Comparison of ENCODE assay signal across 18 cellular contexts in genomic region chr12:44389038-44389437, GRCh38.
DNase-seq lines count a peak whose midpoint lies in the region; ATAC-seq, FAIRE-seq and TF ChIP-seq lines count a peak whose summit lies in the region.
"Had no signal": no experiment of that assay in that cellular context is flagged by ENCODE, and none has a peak within 500 bp of the region (broad histone marks: within the 10 kb centered on the region; RNA-seq: fewer than 3 reads in every experiment).

No MANE protein-coding gene starts in this region.

- 93% methylated on average over 2 of the region's 2 CpGs for WGBS in HepG2 (ENCODE audit: low lambda C conversion rate)
- 72% methylated on average over 2 of the region's 2 CpGs for whole genome bisulfite sequencing in right lobe of liver (ENCODE audit: insufficient coverage, low coverage, low lambda C conversion rate, missing lambda C conversion rate)
- 2% methylated on average over 2 of the region's 2 CpGs for WGBS in K562 (ENCODE audit: insufficient coverage, low coverage, missing lambda C conversion rate)

- H3K9me1 ChIP-seq in K562 (ENCODE audit: control insufficient read depth, insufficient read depth, low read length) = no peaks in the 10 kb centered on the region

- no peak for ATAC-seq in HepG2
- no peak for ATAC-seq in right lobe of liver
- ATAC-seq in K562 = no peak
- ATAC-seq in activated T-helper 17 cell treated with anti-CD3 and anti-CD28 coated beads, Interleukin-2, amount 50 U/mL, for 72 hours (replicated peaks) = no peak

- H3K4me3 Mint-ChIP-seq in activated T-helper 17 cell treated with anti-CD3 and anti-CD28 coated beads, Interleukin-2, amount 50 U/mL, for 72 hours = no peak overlapping the region
- H3K4me3 Mint-ChIP-seq: CD14-positive monocyte; CD4-positive, alpha-beta memory T cell; H9 had no signal

- in situ Hi-C loops in HepG2 (cut with HindIII; ENCODE audit: extremely low pct_ligation_motif_present, low pct_unique_long_range_greater_than_20kb) (no loop called here), K562 (cut with MboI) (no loop called here)

- no peak overlapping the region for H3K9ac ChIP-seq in HepG2 (ENCODE audit: insufficient read depth, low read depth, low read length)
- H3K9ac ChIP-seq in K562 (ENCODE audit: insufficient read depth in 1 of 2, low read depth in 2 of 2, low read length in 2 of 2) = no peak overlapping the region
- H3K9ac ChIP-seq: BLaER1 had no signal

- POLR2A ChIA-PET in HepG2 (lab: Yijun Ruan, JAX) = no interaction called here
- POLR2A ChIA-PET in K562 (lab: Yijun Ruan, JAX) = no interaction called here

- CTCF ChIA-PET in HepG2 (lab: Yijun Ruan, JAX; ENCODE audit: low intra/inter-chr PET ratio, low total read pairs) (no interaction called here), K562 (lab: Yijun Ruan, JAX; ENCODE audit: low intra/inter-chr PET ratio) (no interaction called here)

- no peaks in the 10 kb centered on the region for H4K20me1 ChIP-seq in HepG2 (ENCODE audit: insufficient read depth, low read length)
- H4K20me1 ChIP-seq in K562 (replicated peaks; ENCODE audit: control insufficient read depth, insufficient read depth, low read length) = no peaks in the 10 kb centered on the region
- H4K20me1 ChIP-seq: BLaER1 had no signal

- no peak overlapping the region for H3K4me3 ChIP-seq in HepG2 (replicated peaks in 1 of 3; ENCODE audit: insufficient read depth in 1 of 3, low read depth in 2 of 3, low read length in 3 of 3)
- H3K4me3 ChIP-seq in right lobe of liver = no peak overlapping the region
- no peak overlapping the region for H3K4me3 ChIP-seq in K562
- H3K4me3 ChIP-seq: BLaER1 had no signal

- BruUV-seq in HepG2 (replicated peaks; lab: Mats Ljungman, UMichigan) (no TSS peak), K562 (replicated peaks; lab: Mats Ljungman, UMichigan) (no TSS peak)

- no peak for TF ChIP-seq EP300 in HepG2 (IDR thresholded peaks at IDR 0.05; ENCODE audit: low read depth in 2 of 2, low read length in 2 of 2)
- TF ChIP-seq EP300 in HepG2 (CRISPR knock-in tag; IDR thresholded peaks at IDR 0.05; ENCODE audit: borderline replicate concordance) = no peak
- TF ChIP-seq EP300 in K562 (IDR thresholded peaks at IDR 0.05; ENCODE audit: low read length) = no peak

- H3K4me2 ChIP-seq in HepG2 (ENCODE audit: low read depth, low read length) (no peak overlapping the region), K562 (ENCODE audit: insufficient read depth, low read length) (no peak overlapping the region)
- H3K4me2 ChIP-seq: BLaER1 had no signal

- TF ChIP-seq RAD21 in HepG2 (CRISPR knock-in tag; IDR thresholded peaks at IDR 0.05) = no peak
- TF ChIP-seq RAD21 in K562 (CRISPR knock-in tag; conservative IDR thresholded peaks at IDR 0.05 in 1 of 2, IDR thresholded peaks at IDR 0.05 in 1 of 2) = no peak

- H3K36me3 ChIP-seq in HepG2 (replicated peaks in 1 of 2; ENCODE audit: control insufficient read depth in 1 of 2, insufficient read depth in 2 of 2, low read length in 2 of 2) (no peaks in the 10 kb centered on the region), right lobe of liver (no peaks in the 10 kb centered on the region), K562 (ENCODE audit: control insufficient read depth, insufficient read depth, low read length) (no peaks in the 10 kb centered on the region)
- H3K36me3 ChIP-seq: BLaER1 had no signal

- DNase-seq in NCI-H1105 treated with DMSO at 0.1 percent for 48 hours (lab: John Stamatoyannopoulos, UW) (peak; percentile 75), NCI-H1105 (lab: John Stamatoyannopoulos, UW) (no peak), HepG2 (ENCODE audit: low spot score) (no peak), right lobe of liver (no peak), K562 (ENCODE audit: extremely low read depth in 1 of 4, low spot score in 3 of 4) (no peak), NOMO-1 treated with DMSO at 0.1 percent for 48 hours (lab: John Stamatoyannopoulos, UW; ENCODE audit: unreplicated experiment) (no peak)
- DNase-seq: 8988T; Calu3; CD4-positive, alpha-beta memory T cell; H9 had no signal

- no peak overlapping the region for H3K27ac Mint-ChIP-seq in activated T-helper 17 cell treated with anti-CD3 and anti-CD28 coated beads, Interleukin-2, amount 50 U/mL, for 72 hours
- H3K27ac Mint-ChIP-seq: CD14-positive monocyte; CD4-positive, alpha-beta memory T cell; H9 had no signal

- no peaks in the 10 kb centered on the region for H3K36me3 Mint-ChIP-seq in activated T-helper 17 cell treated with anti-CD3 and anti-CD28 coated beads, Interleukin-2, amount 50 U/mL, for 72 hours (ENCODE audit: low read depth)
- H3K36me3 Mint-ChIP-seq: CD14-positive monocyte had no signal

- no peaks in the 10 kb centered on the region for H3K27me3 Mint-ChIP-seq in activated T-helper 17 cell treated with anti-CD3 and anti-CD28 coated beads, Interleukin-2, amount 50 U/mL, for 72 hours
- H3K27me3 Mint-ChIP-seq: CD4-positive, alpha-beta memory T cell had no signal

- H3K27ac ChIP-seq in HepG2 (ENCODE audit: extremely low read length, insufficient read depth, low read length) (no peak overlapping the region), right lobe of liver (no peak overlapping the region), K562 (ENCODE audit: extremely low read depth, low read depth, low read length) (no peak overlapping the region)
- H3K27ac ChIP-seq: BLaER1 had no signal

- no peak for FAIRE-seq in HepG2 (lab: Jason Lieb, UNC)
- no peak for FAIRE-seq in K562 (lab: Jason Lieb, UNC)
- FAIRE-seq: G401.6, GM12891, GM19239, H1, HTR-8/SVneo had no signal

- H3K4me1 ChIP-seq in HepG2 (ENCODE audit: insufficient read depth, low read length) (no peaks in the 10 kb centered on the region), right lobe of liver (no peaks in the 10 kb centered on the region), K562 (replicated peaks in 1 of 2; ENCODE audit: control insufficient read depth in 2 of 2, insufficient read depth in 2 of 2, low read length in 2 of 2) (no peaks in the 10 kb centered on the region)
- H3K4me1 ChIP-seq: BLaER1 had no signal

- TF ChIP-seq CTCF in HepG2 (CRISPR knock-in tag; IDR thresholded peaks at IDR 0.05) (no peak), right lobe of liver (IDR thresholded peaks at IDR 0.05) (no peak), K562 (IDR thresholded peaks at IDR 0.05 in 2 of 3, conservative IDR thresholded peaks at IDR 0.05 in 1 of 3; ENCODE audit: insufficient read depth in 2 of 3, low read depth in 1 of 3, low read length in 3 of 3) (no peak)

- intact Hi-C loops in HepG2 (cut with micrococcal nuclease; ENCODE audit: unreplicated experiment) = no loop called here
- intact Hi-C loops in right lobe of liver (cut with DNase I) = no loop called here
- intact Hi-C loops in K562 (cut with micrococcal nuclease) = no loop called here

- no peaks in the 10 kb centered on the region for H3K9me3 Mint-ChIP-seq in activated T-helper 17 cell treated with anti-CD3 and anti-CD28 coated beads, Interleukin-2, amount 50 U/mL, for 72 hours
- H3K9me3 Mint-ChIP-seq: H9 had no signal

- H3K27me3 ChIP-seq in HepG2 (ENCODE audit: control insufficient read depth in 1 of 2, insufficient read depth in 2 of 2, low read length in 2 of 2) (no peaks in the 10 kb centered on the region), right lobe of liver (no peaks in the 10 kb centered on the region), K562 (ENCODE audit: control insufficient read depth in 2 of 2, insufficient read depth in 2 of 2, low read length in 2 of 2) (no peaks in the 10 kb centered on the region)
- H3K27me3 ChIP-seq: BLaER1 had no signal

- H3K79me2 ChIP-seq in HepG2 (ENCODE audit: insufficient read depth, low read length) (no peaks in the 10 kb centered on the region), K562 (ENCODE audit: control insufficient read depth, insufficient read depth, low read length) (no peaks in the 10 kb centered on the region)

- H3K9me3 ChIP-seq in HepG2 (ENCODE audit: low read length) = no peaks in the 10 kb centered on the region
- H3K9me3 ChIP-seq in right lobe of liver = no peaks in the 10 kb centered on the region
- H3K9me3 ChIP-seq in K562 (replicated peaks; ENCODE audit: control insufficient read depth, insufficient read depth, low read depth, low read length) = 0 out of 2 replicates have a peak, but pooled peaks cover 2% of the 10 kb centered on the region
- H3K9me3 ChIP-seq: BLaER1 had no signal

- TF ChIP-seq POLR2A in HepG2 (IDR thresholded peaks at IDR 0.05; ENCODE audit: insufficient read depth in 1 of 2, low read depth in 2 of 2, low read length in 2 of 2) = no peak
- TF ChIP-seq POLR2A in right lobe of liver (IDR thresholded peaks at IDR 0.05) = no peak
- no peak for TF ChIP-seq POLR2A in K562 (conservative IDR thresholded peaks at IDR 0.05)

- H3K4me1 Mint-ChIP-seq in activated T-helper 17 cell treated with anti-CD3 and anti-CD28 coated beads, Interleukin-2, amount 50 U/mL, for 72 hours = no peaks in the 10 kb centered on the region
- H3K4me1 Mint-ChIP-seq: CD14-positive monocyte; CD4-positive, alpha-beta memory T cell had no signal

- H2AFZ ChIP-seq in HepG2 (ENCODE audit: low read length) = no peak overlapping the region
- H2AFZ ChIP-seq in K562 (ENCODE audit: low read depth, low read length) = no peak overlapping the region

TF ChIP-seq in HepG2, 621 proteins besides CTCF, POLR2A, EP300 and RAD21:
- peak; percentile 47; the same call in 1 of the 2 replicates for TF ChIP-seq LCORL (IDR thresholded peaks at IDR 0.05)
- no peak for TF ChIP-seq LCORL (CRISPR knock-in tag; IDR thresholded peaks at IDR 0.05)
- TF ChIP-seq MED8 (CRISPR knock-in tag; IDR thresholded peaks at IDR 0.05; ENCODE audit: insufficient replicate concordance) = no peak

TF ChIP-seq in K562, 482 proteins besides CTCF, POLR2A, EP300 and RAD21:
- TF ChIP-seq, protein P1, sequence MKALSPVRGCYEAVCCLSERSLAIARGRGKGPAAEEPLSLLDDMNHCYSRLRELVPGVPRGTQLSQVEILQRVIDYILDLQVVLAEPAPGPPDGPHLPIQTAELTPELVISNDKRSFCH (CRISPR knock-in tag; IDR thresholded peaks at IDR 0.05) = no peak
- TF ChIP-seq, protein P1 (tag; IDR thresholded peaks at IDR 0.05) = no peak
- TF ChIP-seq ZNF57 (CRISPR knock-in tag; IDR thresholded peaks at IDR 0.05) = no peak
- peak; percentile 80 for TF ChIP-seq NFIC (IDR thresholded peaks at IDR 0.05)
- peak; percentile 76 for TF ChIP-seq NFIX (CRISPR knock-in tag; IDR thresholded peaks at IDR 0.05; ENCODE audit: low read depth)
- no peak for TF ChIP-seq ZNF507 (tag; conservative IDR thresholded peaks at IDR 0.05)
TF ChIP-seq in K562: peak in this region for 2.
